29 cellular contexts compared by ENCODE assay signal in the genomic region with DNA sequence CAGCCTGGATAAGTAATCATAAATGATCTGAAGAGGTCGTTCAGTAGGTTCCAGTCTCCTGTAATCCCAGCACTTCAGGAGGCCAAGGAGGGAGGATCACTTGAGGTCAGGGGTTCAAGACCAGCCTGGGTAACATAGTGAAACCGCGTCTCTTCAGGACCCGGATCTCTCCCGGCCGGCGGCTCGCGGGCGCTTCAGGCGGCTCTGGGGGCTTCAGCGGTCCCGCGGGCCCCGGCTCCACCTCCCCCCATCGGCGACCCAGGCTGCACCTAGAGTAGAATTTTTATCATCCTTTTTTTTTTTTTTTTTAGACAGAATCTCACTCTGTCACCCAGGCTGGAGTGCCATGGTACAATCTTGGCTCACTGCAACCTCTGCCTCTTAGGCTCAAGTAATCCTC.
"Had no signal": no experiment of that assay in that cellular context is flagged by ENCODE, and none has a peak within 500 bp of the region (broad histone marks: within the 10 kb centered on the region; RNA-seq: fewer than 3 reads in every experiment).

No MANE protein-coding gene starts in this region.

- H3K27ac ChIP-seq: colonic mucosa, coronary artery, dorsolateral prefrontal cortex, epithelial cell of prostate, esophagus muscularis mucosa, esophagus squamous epithelium, foreskin keratinocyte, gastrocnemius medialis, gastroesophageal sphincter, heart left ventricle, heart right ventricle had no signal

- ATAC-seq: effector memory CD8-positive, alpha-beta T cell; esophagus mucosa; foreskin keratinocyte; gastrocnemius medialis; gastroesophageal sphincter; heart left ventricle; heart right ventricle had no signal

- H3K36me3 ChIP-seq: colonic mucosa, esophagus muscularis mucosa, esophagus squamous epithelium, gastrocnemius medialis, gastroesophageal sphincter, heart left ventricle, heart right ventricle had no signal

- H3K4me3 Mint-ChIP-seq: dendritic cell treated with granulocyte-macrophage colony-stimulating factor and Interleukin-4, amounts not matched to agents 40 ng/mL and 50 ng/mL, for 4 days; effector memory CD8-positive, alpha-beta T cell; endodermal cell had no signal

- FAIRE-seq: colon, endometrium, endothelial cell of umbilical vein, frontal cortex had no signal

- H3K9me3 ChIP-seq: colonic mucosa, esophagus muscularis mucosa, esophagus squamous epithelium, gastrocnemius medialis, gastroesophageal sphincter, heart left ventricle, heart right ventricle had no signal

- H3K4me1 ChIP-seq: colonic mucosa, foreskin keratinocyte had no signal

- H3K4me3 ChIP-seq: colonic mucosa, coronary artery, dorsolateral prefrontal cortex, esophagus muscularis mucosa, esophagus squamous epithelium, gastrocnemius medialis, gastroesophageal sphincter, heart left ventricle, heart right ventricle had no signal

- H3K27me3 ChIP-seq: colonic mucosa, dorsolateral prefrontal cortex, gastrocnemius medialis had no signal

- H3K27ac Mint-ChIP-seq: dendritic cell treated with granulocyte-macrophage colony-stimulating factor and Interleukin-4, amounts not matched to agents 40 ng/mL and 50 ng/mL, for 4 days; effector memory CD8-positive, alpha-beta T cell; endodermal cell had no signal

- H3K9me3 Mint-ChIP-seq: dendritic cell treated with granulocyte-macrophage colony-stimulating factor and Interleukin-4, amounts not matched to agents 40 ng/mL and 50 ng/mL, for 4 days; effector memory CD8-positive, alpha-beta T cell had no signal

- DNase-seq: colonic mucosa; cortex of kidney; dermis blood vessel endothelial cell; dorsolateral prefrontal cortex; effector CD4-positive, alpha-beta T cell; effector CD8-positive, alpha-beta T cell; effector memory CD4-positive, alpha-beta T cell; effector memory CD8-positive, alpha-beta T cell; endodermal cell; erythroblast; esophagus squamous epithelium; foreskin fibroblast; foreskin keratinocyte; foreskin melanocyte; gastrocnemius medialis; glutamatergic neuron; head of caudate nucleus; heart left ventricle; heart right ventricle had no signal
